ENCODE assay signal across 8 cellular contexts in genomic region chr2:60515751-60516226, GRCh38. TPM values are rescaled to one million over a fixed set of nuclear protein-coding genes. Genes with fewer than 3 reads are reported as not detected.
DNase-seq lines count a peak whose midpoint lies in the region; ATAC-seq and TF ChIP-seq lines count a peak whose summit lies in the region.

No MANE protein-coding gene starts in this region.

- no peak overlapping the region for H2AFZ ChIP-seq in OCI-LY3 (ENCODE audit: low read depth, low read length)

- H3K4me1 ChIP-seq in cardiac muscle cell (ENCODE audit: low read depth) (peaks cover 14% of the 10 kb centered on the region), left ventricle myocardium inferior (peaks cover 67% of the 10 kb centered on the region), OCI-LY3 (ENCODE audit: low read length) (peaks cover 96% of the 10 kb centered on the region), foreskin keratinocyte (peaks cover 38% of the 10 kb centered on the region)

- no peaks in the 10 kb centered on the region for H3K9me3 ChIP-seq in cardiac muscle cell (ENCODE audit: low read depth)
- no peaks in the 10 kb centered on the region for H3K9me3 ChIP-seq in left ventricle myocardium inferior (replicated peaks)
- H3K9me3 ChIP-seq in OCI-LY3 (ENCODE audit: insufficient read depth, low read length), result no peaks in the 10 kb centered on the region

- H3K4me3 ChIP-seq in cardiac muscle cell (no peak overlapping the region), left ventricle myocardium inferior (no peak overlapping the region), OCI-LY3 (ENCODE audit: low read length) (peak overlapping the region; percentile 41)

- TF ChIP-seq CTCF in cardiac muscle cell (IDR thresholded peaks at IDR 0.05; ENCODE audit: low read depth, low read length) (peak; percentile 12), left ventricle myocardium inferior (IDR thresholded peaks at IDR 0.05; ENCODE audit: borderline replicate concordance) (no peak), OCI-LY3 (IDR thresholded peaks at IDR 0.05; ENCODE audit: low read depth, low read length) (peak; percentile 13; the same call in 1 of the 2 replicates), foreskin keratinocyte (conservative IDR thresholded peaks at IDR 0.05) (peak; percentile 42)

- H3K36me3 ChIP-seq in cardiac muscle cell, result no peaks in the 10 kb centered on the region
- no peaks in the 10 kb centered on the region for H3K36me3 ChIP-seq in left ventricle myocardium inferior
- H3K36me3 ChIP-seq in OCI-LY3 (replicated peaks; ENCODE audit: low read depth, low read length), result peaks cover 80% of the 10 kb centered on the region

- H4K20me1 ChIP-seq in OCI-LY3 (ENCODE audit: insufficient read depth, low read length), result peaks cover 99% of the 10 kb centered on the region

- H3K27me3 ChIP-seq in cardiac muscle cell (no peaks in the 10 kb centered on the region), left ventricle myocardium inferior (ENCODE audit: low read depth) (no peaks in the 10 kb centered on the region), OCI-LY3 (ENCODE audit: low read depth, low read length) (no peaks in the 10 kb centered on the region), foreskin keratinocyte (no peaks in the 10 kb centered on the region)

- H3K4me2 ChIP-seq in OCI-LY3 (ENCODE audit: low read length), result peak overlapping the region; percentile 55

- intact Hi-C loops in left ventricle myocardium inferior (cut with micrococcal nuclease), result no loop called here

- peak overlapping the region; percentile 45; the same call in 1 of the 2 replicates for H3K9ac ChIP-seq in OCI-LY3 (ENCODE audit: low read length)

- peak; percentile 92 for ATAC-seq in HG02798 (IDR thresholded peaks at IDR 0.05; ENCODE audit: poor library complexity, unreplicated experiment)
- peak; percentile 63 for ATAC-seq in foreskin keratinocyte

- peaks cover 100% of the 10 kb centered on the region for H3K79me2 ChIP-seq in OCI-LY3 (ENCODE audit: low read length)

- peak in 1 of 2 donors; percentile 75 for DNase-seq in cardiac muscle cell (ENCODE audit: low read depth in 1 of 2, low spot score in 1 of 2)
- no peak for DNase-seq in left ventricle myocardium inferior
- DNase-seq in foreskin keratinocyte, result peak in 1 of 2 donors; percentile 79
- DNase-seq in mesenteric fat pad (ENCODE audit: low spot score), result no peak
- no peak for DNase-seq in midbrain (lab: John Stamatoyannopoulos, UW)
- DNase-seq in NCI-H1105 (lab: John Stamatoyannopoulos, UW), result no peak

- H3K27ac ChIP-seq in cardiac muscle cell (no peak overlapping the region), left ventricle myocardium inferior (replicated peaks) (no peak overlapping the region), OCI-LY3 (ENCODE audit: low read length) (peak overlapping the region; percentile 69), foreskin keratinocyte (peak overlapping the region; percentile 28)

RNA-seq across cellular contexts. Expression of gene BCL11A, which starts 37.7 kb away (rescaled TPM):
- total RNA-seq in cardiac muscle cell, result 15.7 and 17.1 TPM in 2 replicates
- 19.8 and 20.7 TPM in 2 replicates for polyA plus RNA-seq in cardiac muscle cell
- 27.1 TPM for total RNA-seq in left ventricle myocardium inferior
- total RNA-seq in foreskin keratinocyte, result 7.1 and 7.2 TPM in 2 replicates
- 5.3 and 6.9 TPM in 2 replicates for polyA plus RNA-seq in foreskin keratinocyte
- total RNA-seq in mesenteric fat pad, result 0.64 TPM

Comparison
In these comparisons a context has a peak if more than half of its experiments do, and no peak if none do; other contexts are left out.
1. H3K27ac ChIP-seq: peak in OCI-LY3 (single experiment) and foreskin keratinocyte (single experiment); none in cardiac muscle cell (single experiment) and left ventricle myocardium inferior (single experiment).